7 cellular contexts compared by ENCODE assay signal in genomic region chr16:25031132-25031440, GRCh38. TPM values are rescaled to one million over a fixed set of nuclear protein-coding genes. Genes with fewer than 3 reads are reported as not detected.
A peak's percentile ranks its signal among the peaks of the same experiment; 100 is the strongest.
DNase-seq lines count a peak whose midpoint lies in the region; ATAC-seq and TF ChIP-seq lines count a peak whose summit lies in the region.

No MANE protein-coding gene starts in this region.

- no peak for TF ChIP-seq POLR2A in NB4 (IDR thresholded peaks at IDR 0.05; ENCODE audit: extremely low read depth, insufficient read length)

- H3K4me3 Mint-ChIP-seq in stimulated activated naive CD8-positive, alpha-beta T cell treated with anti-CD3 and anti-CD28 coated beads, Interleukin-15, amount 100 ng/mL, for 72 hours, result peak overlapping the region; percentile 92 to 95

- ATAC-seq in GM21528 (IDR thresholded peaks at IDR 0.05; ENCODE audit: low FRiP score, unreplicated experiment) (peak; percentile 15), HG03175 (IDR thresholded peaks at IDR 0.05; ENCODE audit: unreplicated experiment) (no peak), GM19467 (IDR thresholded peaks at IDR 0.05; ENCODE audit: unreplicated experiment) (no peak)
- no peak for ATAC-seq in stimulated activated naive CD8-positive, alpha-beta T cell treated with anti-CD3 and anti-CD28 coated beads, Interleukin-15, amount 100 ng/mL, for 72 hours

- no peaks in the 10 kb centered on the region for H3K27me3 Mint-ChIP-seq in stimulated activated naive CD8-positive, alpha-beta T cell treated with anti-CD3 and anti-CD28 coated beads, Interleukin-15, amount 100 ng/mL, for 72 hours

- H3K4me1 Mint-ChIP-seq in stimulated activated naive CD8-positive, alpha-beta T cell treated with anti-CD3 and anti-CD28 coated beads, Interleukin-15, amount 100 ng/mL, for 72 hours, result peaks cover 54% of the 10 kb centered on the region

- TF ChIP-seq CTCF in NB4 (IDR thresholded peaks at IDR 0.05; ENCODE audit: low read depth, low read length) (no peak), fibroblast of villous mesenchyme (IDR thresholded peaks at IDR 0.05; ENCODE audit: insufficient read depth, low read depth, low read length) (no peak)

- peak overlapping the region; percentile 96 for H3K27ac Mint-ChIP-seq in stimulated activated naive CD8-positive, alpha-beta T cell treated with anti-CD3 and anti-CD28 coated beads, Interleukin-15, amount 100 ng/mL, for 72 hours

- H3K9me3 Mint-ChIP-seq in stimulated activated naive CD8-positive, alpha-beta T cell treated with anti-CD3 and anti-CD28 coated beads, Interleukin-15, amount 100 ng/mL, for 72 hours, result peaks cover 0 to 4% of the 10 kb centered on the region in 2 donors

- no peak for DNase-seq in NB4 (ENCODE audit: low read depth)
- no peak for DNase-seq in fibroblast of villous mesenchyme (ENCODE audit: low read depth)
- no peak for DNase-seq in stimulated activated naive CD8-positive, alpha-beta T cell treated with anti-CD3 and anti-CD28 coated beads, Interleukin-15, amount 100 ng/mL, for 72 hours
- no peak for DNase-seq in H4 (ENCODE audit: low spot score)

- H3K4me3 ChIP-seq in NB4 (ENCODE audit: low read depth, low read length), result peak overlapping the region; percentile 9
- peak overlapping the region; percentile 40 for H3K4me3 ChIP-seq in fibroblast of villous mesenchyme (ENCODE audit: low read depth, low read length)

RNA-seq across cellular contexts. Expression of gene ARHGAP17, which starts 15.9 kb away (rescaled TPM):
- total RNA-seq in fibroblast of villous mesenchyme, result 32.5 and 36.7 TPM in 2 replicates
- total RNA-seq in H4 (2014; rRNA removed; shearing (Covaris generic)), result 19.3 and 26.1 TPM in 2 replicates
